Comparison of ENCODE assay signal across 12 cellular contexts in the genomic region with DNA sequence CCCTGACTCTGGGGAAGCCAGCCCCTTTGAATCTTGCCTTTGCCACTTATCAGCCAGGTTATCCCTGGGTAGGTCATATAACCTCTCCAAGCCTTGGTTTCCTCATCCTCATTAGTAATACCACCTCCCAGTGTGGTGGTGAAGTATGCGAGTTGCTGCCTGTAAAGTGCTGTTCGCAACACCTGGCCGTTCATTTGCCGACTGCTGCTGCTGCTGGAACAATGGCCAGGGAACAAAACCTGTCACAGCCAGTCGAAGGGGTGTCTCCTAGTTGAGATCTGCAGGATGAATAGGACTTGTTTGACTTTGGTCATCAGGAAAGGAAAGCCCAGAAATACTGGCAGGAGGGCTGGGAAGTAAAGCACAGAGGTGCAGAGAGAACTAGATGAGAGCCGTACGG. TPM values are rescaled to one million over a fixed set of nuclear protein-coding genes. Genes with fewer than 3 reads are reported as not detected.
DNase-seq lines count a peak whose midpoint lies in the region; ATAC-seq and TF ChIP-seq lines count a peak whose summit lies in the region.
"Had no signal": no experiment of that assay in that cellular context is flagged by ENCODE, and none has a peak within 500 bp of the region (broad histone marks: within the 10 kb centered on the region; RNA-seq: fewer than 3 reads in every experiment).

No MANE protein-coding gene starts in this region.

- H3K27ac Mint-ChIP-seq in neural progenitor cell: peak overlapping the region; percentile 86

- H3K36me3 ChIP-seq in ascending aorta (peaks cover 0 to 6% of the 10 kb centered on the region in 2 donors), neural progenitor cell (peaks cover 8% of the 10 kb centered on the region), spleen (peaks cover 0 to 62% (median 7%) of the 10 kb centered on the region in 6 donors)

- peaks cover 22% of the 10 kb centered on the region for H4K20me1 ChIP-seq in neural progenitor cell (ENCODE audit: low read depth)

- H3K4me3 ChIP-seq in ascending aorta (no peak overlapping the region), neural progenitor cell (no peak overlapping the region), spleen (no peak overlapping the region)

- H3K4me3 Mint-ChIP-seq in neural progenitor cell: no peak overlapping the region

- peaks cover 12% of the 10 kb centered on the region for H3K9me3 Mint-ChIP-seq in neural progenitor cell

- H3F3A ChIP-seq in neural progenitor cell (ENCODE audit: low read depth): peaks cover 18% of the 10 kb centered on the region

- H3K9me3 ChIP-seq in ascending aorta (no peaks in the 10 kb centered on the region), neural progenitor cell (ENCODE audit: low read depth) (no peaks in the 10 kb centered on the region), spleen (peaks cover 0 to 9% (median 0%) of the 10 kb centered on the region in 8 donors)

- WGBS in spleen, 5 donors: 90 to 93% (median 91%) methylated on average over 7 of the region's 7 CpGs

- H3K4me1 ChIP-seq in ascending aorta (peaks cover 14 to 66% of the 10 kb centered on the region in 2 donors), neural progenitor cell (peaks cover 21% of the 10 kb centered on the region), spleen (peaks cover 14 to 83% (median 55%) of the 10 kb centered on the region in 6 donors)

- intact Hi-C loops in ascending aorta (cut with DNase I) (no loop called here), spleen (cut with DNase I; ENCODE audit: low total_unique reads) (no loop called here)

- peaks cover 2% of the 10 kb centered on the region for H3K27me3 Mint-ChIP-seq in neural progenitor cell (ENCODE audit: insufficient read depth, low read depth)
- H3K27me3 Mint-ChIP-seq: CD4-positive, alpha-beta memory T cell had no signal

- DNase-seq in COLO668 (lab: John Stamatoyannopoulos, UW; ENCODE audit: unreplicated experiment) (peak; percentile 92), NCI-H1930 (lab: John Stamatoyannopoulos, UW) (peak; percentile 58 to 82), ascending aorta (ENCODE audit: low spot score in 2 of 2) (no peak), neural progenitor cell (ENCODE audit: low spot score) (peak; percentile 63), spleen (no peak)
- no peak for DNase-seq in activated CD8-positive, alpha-beta memory T cell treated with anti-CD3 and anti-CD28 coated beads, Interleukin-2, amount 50 U/mL, for 4 hours
- DNase-seq: CD4-positive, alpha-beta memory T cell had no signal

- no peak overlapping the region for H2AFZ ChIP-seq in neural progenitor cell (replicated peaks)

- peaks cover 21% of the 10 kb centered on the region for H3K4me1 Mint-ChIP-seq in neural progenitor cell

- ATAC-seq in GM18517 (IDR thresholded peaks at IDR 0.05; ENCODE audit: unreplicated experiment) (no peak), HG03045 (IDR thresholded peaks at IDR 0.05; ENCODE audit: unreplicated experiment) (no peak)
- ATAC-seq: Right ventricle myocardium inferior had no signal

- TF ChIP-seq CTCF in ascending aorta (IDR thresholded peaks at IDR 0.05): no peak
- no peak for TF ChIP-seq CTCF in neural progenitor cell (IDR thresholded peaks at IDR 0.05)
- no peak for TF ChIP-seq CTCF in spleen (IDR thresholded peaks at IDR 0.05 in 8 of 11, conservative IDR thresholded peaks at IDR 0.05 in 3 of 11)

- H3K4me2 ChIP-seq in neural progenitor cell: peak overlapping the region; percentile 55

- no peaks in the 10 kb centered on the region for H3K27me3 ChIP-seq in ascending aorta
- no peaks in the 10 kb centered on the region for H3K27me3 ChIP-seq in neural progenitor cell
- H3K27me3 ChIP-seq in spleen (replicated peaks in 1 of 7): no peaks in the 10 kb centered on the region

- H3K27ac ChIP-seq in ascending aorta (peak overlapping the region; percentile 86 to 92), neural progenitor cell (peak overlapping the region; percentile 44), spleen (peak overlapping the region in 4 of 8 donors; percentile 58 to 97 (median 95))

- H3K9ac ChIP-seq in neural progenitor cell: no peak overlapping the region

- H3K36me3 Mint-ChIP-seq in neural progenitor cell: peaks cover 44% of the 10 kb centered on the region

- TF ChIP-seq POLR2A in spleen (IDR thresholded peaks at IDR 0.05): no peak

- peaks cover 87% of the 10 kb centered on the region for H3K79me2 ChIP-seq in neural progenitor cell (ENCODE audit: low read depth)

RNA-seq across cellular contexts. Expression of a gene that starts 6.1 kb away (rescaled TPM):
- total RNA-seq in ascending aorta: 70.2 TPM
- total RNA-seq in neural progenitor cell (ENCODE audit: low replicate concordance): 32.7 and 44.8 TPM in 2 replicates
- total RNA-seq in spleen: 10 to 100 TPM; 10.7 to 24.7 (median 18.1) TPM
- 10 to 100 TPM; 30.2 to 33.0 (median 32.3) TPM for polyA plus RNA-seq in spleen

RNA-seq across cellular contexts. Expression of a gene that starts 34.0 kb away (rescaled TPM):
- not detected for total RNA-seq in ascending aorta
- total RNA-seq in neural progenitor cell (ENCODE audit: low replicate concordance): 3.2 TPM in 1 of 2 replicates, not detected in the other
- not detected for total RNA-seq in spleen
- polyA plus RNA-seq in spleen: not detected
- total RNA-seq: CD4-positive, alpha-beta memory T cell; epithelial cell of proximal tubule; myocyte; Right ventricle myocardium inferior had no signal
- polyA plus RNA-seq: CD4-positive, alpha-beta memory T cell had no signal

RNA-seq across cellular contexts. Expression of a gene that starts 50.3 kb away (rescaled TPM):
- total RNA-seq in ascending aorta (67.4 TPM), neural progenitor cell (ENCODE audit: low replicate concordance) (15.4 and 47.4 TPM in 2 replicates), spleen (10 to 100 TPM; 27.3 to 68.0 (median 36.1) TPM)
- 10 to 100 TPM in 2 of 3 donors, 1 to 10 TPM in 1; 7.0 to 28.7 (median 10.1) TPM for polyA plus RNA-seq in spleen

Comparison
In these comparisons a context has a peak if more than half of its experiments do, and no peak if none do; other contexts are left out.
1. DNase-seq: peak in COLO668 (single experiment), NCI-H1930 (2 of 2) and neural progenitor cell (single experiment); none in ascending aorta (0 of 2), spleen (single experiment) and activated CD8-positive, alpha-beta memory T cell treated with anti-CD3 and anti-CD28 coated beads, Interleukin-2, amount 50 U/mL, for 4 hours (single experiment).